Comparison of ENCODE assay signal across 8 cellular contexts in the genomic region with DNA sequence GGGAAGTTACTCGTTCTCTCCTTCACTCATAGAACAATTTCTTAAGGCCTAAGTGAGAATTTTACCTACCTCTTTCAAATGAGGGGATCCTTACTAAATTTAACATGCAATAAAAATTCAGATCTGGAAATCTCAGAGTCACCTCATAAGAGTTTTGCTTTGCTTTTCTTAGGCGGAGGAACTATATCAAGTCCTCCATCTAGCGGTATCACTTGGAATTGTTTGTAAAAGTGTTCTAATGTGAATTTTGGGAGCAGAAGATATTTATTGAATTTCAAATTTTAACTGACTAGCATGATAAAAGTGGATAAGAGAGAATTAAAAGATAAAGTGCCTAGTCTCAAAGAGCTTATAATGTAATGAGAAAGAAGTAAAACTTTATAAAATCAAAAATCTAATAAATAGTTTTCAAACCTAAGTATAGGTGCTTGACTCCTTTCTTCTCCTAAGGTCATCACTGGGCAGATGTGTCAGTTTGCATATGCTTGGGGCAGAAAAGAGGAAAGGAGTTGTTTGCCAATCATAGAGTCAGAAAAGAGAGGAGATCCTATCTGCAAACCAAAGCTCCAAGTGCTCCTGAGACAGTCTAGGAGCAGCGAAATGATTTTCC.
DNase-seq lines count a peak whose midpoint lies in the region; ATAC-seq and TF ChIP-seq lines count a peak whose summit lies in the region.

No MANE protein-coding gene starts in this region.

- ATAC-seq in natural killer cell = peak in 2 of 3 donors; percentile 55 to 64
- no peak for ATAC-seq in natural killer cell treated with Interleukin-12 subunit alpha and Interleukin-12 subunit beta and Interleukin-15 and Interleukin-18, amount 100 ng/mL, for 72 hours
- no peak for ATAC-seq in HG03354 (IDR thresholded peaks at IDR 0.05; ENCODE audit: poor library complexity, severe bottlenecking, unreplicated experiment)
- ATAC-seq in GM21515 (IDR thresholded peaks at IDR 0.05; ENCODE audit: unreplicated experiment) = no peak

- H3K27me3 Mint-ChIP-seq in natural killer cell (ENCODE audit: low read depth in 2 of 2) = peaks cover 0 to 7% of the 10 kb centered on the region in 2 donors
- H3K27me3 Mint-ChIP-seq in natural killer cell treated with Interleukin-12 subunit alpha and Interleukin-12 subunit beta and Interleukin-15 and Interleukin-18, amount 100 ng/mL, for 72 hours = peaks cover 4 to 26% of the 10 kb centered on the region in 2 donors

- no peak for TF ChIP-seq POLR2A in NB4 (IDR thresholded peaks at IDR 0.05; ENCODE audit: extremely low read depth, insufficient read length)

- no peak overlapping the region for H3K4me3 ChIP-seq in NB4 (ENCODE audit: low read depth, low read length)

- no peak overlapping the region for H3K27ac Mint-ChIP-seq in natural killer cell
- no peak overlapping the region for H3K27ac Mint-ChIP-seq in natural killer cell treated with Interleukin-12 subunit alpha and Interleukin-12 subunit beta and Interleukin-15 and Interleukin-18, amount 100 ng/mL, for 72 hours

- DNase-seq in natural killer cell = no peak
- no peak for DNase-seq in natural killer cell treated with Interleukin-12 subunit alpha and Interleukin-12 subunit beta and Interleukin-15 and Interleukin-18, amount 100 ng/mL, for 72 hours (ENCODE audit: low spot score)
- peak; percentile 41 for DNase-seq in NB4 (ENCODE audit: low read depth)
- DNase-seq in cerebellar cortex (ENCODE audit: low spot score) = peak; percentile 36
- DNase-seq in myocyte (ENCODE audit: low read depth) = peak; percentile 68
- no peak for DNase-seq in NCI-H1694 (lab: John Stamatoyannopoulos, UW)

- no peaks in the 10 kb centered on the region for H3K9me3 Mint-ChIP-seq in natural killer cell
- H3K9me3 Mint-ChIP-seq in natural killer cell treated with Interleukin-12 subunit alpha and Interleukin-12 subunit beta and Interleukin-15 and Interleukin-18, amount 100 ng/mL, for 72 hours = no peaks in the 10 kb centered on the region

- H3K36me3 Mint-ChIP-seq in natural killer cell = no peaks in the 10 kb centered on the region
- H3K36me3 Mint-ChIP-seq in natural killer cell treated with Interleukin-12 subunit alpha and Interleukin-12 subunit beta and Interleukin-15 and Interleukin-18, amount 100 ng/mL, for 72 hours = no peaks in the 10 kb centered on the region

- intact Hi-C loops in natural killer cell (cut with micrococcal nuclease) = loop anchor here (1.0 kb wide), 1 partner anchor 194 kb away; no protein-coding TSS in a partner anchor

- TF ChIP-seq CTCF in natural killer cell (IDR thresholded peaks at IDR 0.05) (peak; percentile 68), NB4 (IDR thresholded peaks at IDR 0.05; ENCODE audit: low read depth, low read length) (peak; percentile 41)

- no peak overlapping the region for H3K4me3 Mint-ChIP-seq in natural killer cell
- H3K4me3 Mint-ChIP-seq in natural killer cell treated with Interleukin-12 subunit alpha and Interleukin-12 subunit beta and Interleukin-15 and Interleukin-18, amount 100 ng/mL, for 72 hours = no peak overlapping the region

- H3K4me1 Mint-ChIP-seq in natural killer cell = no peaks in the 10 kb centered on the region
- no peaks in the 10 kb centered on the region for H3K4me1 Mint-ChIP-seq in natural killer cell treated with Interleukin-12 subunit alpha and Interleukin-12 subunit beta and Interleukin-15 and Interleukin-18, amount 100 ng/mL, for 72 hours (ENCODE audit: low read depth in 2 of 2)

Comparison
In these comparisons a context has a peak if more than half of its experiments do, and no peak if none do; other contexts are left out.
1. ATAC-seq: peak in natural killer cell (2 of 3); none in natural killer cell treated with Interleukin-12 subunit alpha and Interleukin-12 subunit beta and Interleukin-15 and Interleukin-18, amount 100 ng/mL, for 72 hours (0 of 2), HG03354 (single experiment) and GM21515 (single experiment).
2. DNase-seq: peak in NB4 (single experiment), cerebellar cortex (single experiment) and myocyte (single experiment); none in natural killer cell (single experiment), natural killer cell treated with Interleukin-12 subunit alpha and Interleukin-12 subunit beta and Interleukin-15 and Interleukin-18, amount 100 ng/mL, for 72 hours (single experiment) and NCI-H1694 (single experiment).